In the genomic region with DNA sequence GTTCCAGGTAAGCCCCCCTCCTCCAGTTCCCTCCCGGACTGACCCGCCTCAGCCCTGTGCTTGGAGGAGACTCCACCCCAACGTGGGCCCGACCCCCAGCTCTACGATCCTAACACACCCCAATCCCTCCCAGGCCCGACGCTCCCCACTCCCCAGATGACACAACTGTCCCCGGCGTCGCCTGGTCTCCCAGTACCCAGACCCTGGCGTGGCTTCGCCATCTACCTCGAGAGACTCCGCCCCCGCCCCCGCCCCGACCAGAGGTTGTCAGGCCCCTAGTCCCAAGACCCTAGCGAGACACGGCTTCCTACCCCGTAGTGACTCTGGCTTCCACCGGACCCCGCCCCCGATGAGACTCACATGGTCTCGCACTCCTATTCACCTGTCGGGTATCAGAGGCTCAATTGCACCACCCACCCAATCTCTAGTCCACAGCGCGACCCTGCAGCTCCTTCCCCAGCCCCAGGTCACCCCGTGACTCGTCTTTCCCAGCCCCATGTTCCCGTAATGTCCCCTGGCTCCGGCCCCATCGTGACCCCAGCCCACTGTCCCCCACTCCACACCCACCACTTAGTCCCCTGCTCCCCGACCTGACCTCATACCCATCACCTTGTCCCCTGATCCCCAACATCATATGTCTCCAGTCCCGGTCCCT, we compare ENCODE assay signal across 10 cellular contexts. TPM values are rescaled to one million over a fixed set of nuclear protein-coding genes. Genes with fewer than 3 reads are reported as not detected.
A peak's percentile ranks its signal among the peaks of the same experiment; 100 is the strongest.
DNase-seq lines count a peak whose midpoint lies in the region; ATAC-seq and TF ChIP-seq lines count a peak whose summit lies in the region.
"Had no signal": no experiment of that assay in that cellular context is flagged by ENCODE, and none has a peak within 500 bp of the region (broad histone marks: within the 10 kb centered on the region; RNA-seq: fewer than 3 reads in every experiment).

No MANE protein-coding gene starts in this region.

- ATAC-seq in WTC11 = peak; percentile 3
- no peak for ATAC-seq in HG02938 (IDR thresholded peaks at IDR 0.05; ENCODE audit: unreplicated experiment)

- H3K4me3 ChIP-seq in GM12864 (ENCODE audit: low read depth, low read length) (peak overlapping the region; percentile 27; the same call in 1 of the 2 replicates), iPS-18c (ENCODE audit: insufficient read depth, low read depth, low read length) (peak overlapping the region; percentile 39), skeletal muscle tissue (ENCODE audit: low read length in 3 of 3) (peak overlapping the region in 2 of 3 donors; percentile 16 to 59)

- H3K9me3 Mint-ChIP-seq in WTC11 = no peaks in the 10 kb centered on the region

- peaks cover 0 to 16% (median 11%) of the 10 kb centered on the region in 3 donors for H3K27me3 ChIP-seq in skeletal muscle tissue (ENCODE audit: control insufficient read depth in 3 of 3, insufficient read depth in 3 of 3, low read length in 3 of 3)

- peaks cover 45% of the 10 kb centered on the region for H3K27me3 Mint-ChIP-seq in WTC11 (ENCODE audit: low read depth)

- H3K27ac ChIP-seq in skeletal muscle tissue (ENCODE audit: low read depth, low read length) = no peak overlapping the region

- CTCF ChIA-PET in WTC11 (lab: Charles Lee) = interaction anchor here (0.8 to 3.5 kb wide), 11 partner anchors 9 to 139 kb away, joined by 3 to 14 read pairs (median 5); partner anchors contain the start of genes GFY and TEAD2

- POLR2A ChIA-PET in WTC11 (lab: Charles Lee) = interaction anchor here (0.5 to 1.5 kb wide), 4 partner anchors 23 to 1738 kb away, joined by 3 to 5 read pairs (median 4); partner anchors contain the start of gene ALDH16A1

- TF ChIP-seq CTCF in GM12864 (IDR thresholded peaks at IDR 0.05; ENCODE audit: low read depth, low read length, missing control alignments) = no peak
- no peak for TF ChIP-seq CTCF in WTC11 (IDR thresholded peaks at IDR 0.05)

- H3K27ac Mint-ChIP-seq in WTC11 = peak overlapping the region; percentile 95; the same call in 1 of the 2 replicates

- peaks cover 28% of the 10 kb centered on the region for H3K36me3 Mint-ChIP-seq in WTC11

- H3K9ac ChIP-seq in skeletal muscle tissue (ENCODE audit: low read depth in 1 of 3, low read length in 3 of 3) = no peak overlapping the region

- peaks cover 29% of the 10 kb centered on the region for H3K4me1 Mint-ChIP-seq in WTC11

- peaks cover 12 to 17% (median 13%) of the 10 kb centered on the region in 3 donors for H3K4me1 ChIP-seq in skeletal muscle tissue (ENCODE audit: control insufficient read depth in 3 of 3, insufficient read depth in 3 of 3, low read length in 3 of 3)

- H3K36me3 ChIP-seq in skeletal muscle tissue (ENCODE audit: control insufficient read depth in 3 of 3, insufficient read depth in 3 of 3, low read length in 3 of 3) = peaks cover 3 to 14% (median 7%) of the 10 kb centered on the region in 3 donors

- no peak for DNase-seq in GM12864 (ENCODE audit: low read depth)
- DNase-seq in WTC11 (ENCODE audit: low spot score) = peak; percentile 56
- no peak for DNase-seq in DMS79 (lab: John Stamatoyannopoulos, UW)
- no peak for DNase-seq in LoVo (ENCODE audit: low spot score)
- DNase-seq in activated CD4-positive, alpha-beta T cell treated with anti-CD3 and anti-CD28 coated beads, Interleukin-2, amount 50 U/mL, for 1 hour = no peak
- DNase-seq: activated CD4-positive, alpha-beta T cell treated with anti-CD3 and anti-CD28 coated beads for 4 hours; DND-41 had no signal

- H3K9me3 ChIP-seq in iPS-18c (ENCODE audit: control insufficient read depth, insufficient read depth, low read length) (no peaks in the 10 kb centered on the region), skeletal muscle tissue (ENCODE audit: control insufficient read depth in 3 of 3, low read length in 3 of 3) (no peaks in the 10 kb centered on the region)

- peak overlapping the region; percentile 83 for H3K4me3 Mint-ChIP-seq in WTC11

TF ChIP-seq in WTC11, 78 proteins besides CTCF, POLR2A, EP300 and RAD21:
- TF ChIP-seq NFE2L1 (CRISPR knock-in tag; IDR thresholded peaks at IDR 0.05) = no peak
- TF ChIP-seq, protein P1, sequence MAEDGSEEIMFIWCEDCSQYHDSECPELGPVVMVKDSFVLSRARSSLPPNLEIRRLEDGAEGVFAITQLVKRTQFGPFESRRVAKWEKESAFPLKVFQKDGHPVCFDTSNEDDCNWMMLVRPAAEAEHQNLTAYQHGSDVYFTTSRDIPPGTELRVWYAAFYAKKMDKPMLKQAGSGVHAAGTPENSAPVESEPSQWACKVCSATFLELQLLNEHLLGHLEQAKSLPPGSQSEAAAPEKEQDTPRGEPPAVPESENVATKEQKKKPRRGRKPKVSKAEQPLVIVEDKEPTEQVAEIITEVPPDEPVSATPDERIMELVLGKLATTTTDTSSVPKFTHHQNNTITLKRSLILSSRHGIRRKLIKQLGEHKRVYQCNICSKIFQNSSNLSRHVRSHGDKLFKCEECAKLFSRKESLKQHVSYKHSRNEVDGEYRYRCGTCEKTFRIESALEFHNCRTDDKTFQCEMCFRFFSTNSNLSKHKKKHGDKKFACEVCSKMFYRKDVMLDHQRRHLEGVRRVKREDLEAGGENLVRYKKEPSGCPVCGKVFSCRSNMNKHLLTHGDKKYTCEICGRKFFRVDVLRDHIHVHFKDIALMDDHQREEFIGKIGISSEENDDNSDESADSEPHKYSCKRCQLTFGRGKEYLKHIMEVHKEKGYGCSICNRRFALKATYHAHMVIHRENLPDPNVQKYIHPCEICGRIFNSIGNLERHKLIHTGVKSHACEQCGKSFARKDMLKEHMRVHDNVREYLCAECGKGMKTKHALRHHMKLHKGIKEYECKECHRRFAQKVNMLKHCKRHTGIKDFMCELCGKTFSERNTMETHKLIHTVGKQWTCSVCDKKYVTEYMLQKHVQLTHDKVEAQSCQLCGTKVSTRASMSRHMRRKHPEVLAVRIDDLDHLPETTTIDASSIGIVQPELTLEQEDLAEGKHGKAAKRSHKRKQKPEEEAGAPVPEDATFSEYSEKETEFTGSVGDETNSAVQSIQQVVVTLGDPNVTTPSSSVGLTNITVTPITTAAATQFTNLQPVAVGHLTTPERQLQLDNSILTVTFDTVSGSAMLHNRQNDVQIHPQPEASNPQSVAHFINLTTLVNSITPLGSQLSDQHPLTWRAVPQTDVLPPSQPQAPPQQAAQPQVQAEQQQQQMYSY (CRISPR knock-in tag; IDR thresholded peaks at IDR 0.05) = 0 out of 2 replicates have a peak, but pooled peaks have one; percentile 6

RNA-seq across cellular contexts. Expression of gene CD37, which starts 2.9 kb away (rescaled TPM):
- total RNA-seq in WTC11 (2021) (0.27 to 1.6 TPM (median 1.2 TPM) in 3 replicates), skeletal muscle tissue (7.8 TPM)

RNA-seq across cellular contexts. Expression of gene SLC6A16, which starts 13.2 kb away (rescaled TPM):
- total RNA-seq in WTC11 (2021) = 1.5 to 2.2 TPM (median 2.1 TPM) in 3 replicates
- not detected for total RNA-seq in skeletal muscle tissue

RNA-seq across cellular contexts. Expression of gene TEAD2, which starts 24.1 kb away (rescaled TPM):
- total RNA-seq in WTC11 (2021) = 104 to 106 TPM (median 104 TPM) in 3 replicates
- 31.3 TPM for total RNA-seq in skeletal muscle tissue

RNA-seq across cellular contexts. Expression of gene DKKL1, which starts 25.5 kb away (rescaled TPM):
- total RNA-seq in WTC11 (2021) = 2.4 to 3.0 TPM (median 2.9 TPM) in 3 replicates
- 0.52 TPM for total RNA-seq in skeletal muscle tissue

RNA-seq across cellular contexts. Expression of gene KASH5, which starts 49.9 kb away (rescaled TPM):
- total RNA-seq in WTC11 (2021) (0.14 to 0.42 TPM in 2 of 3 replicates, not detected in the other), skeletal muscle tissue (not detected)
